Comparison of ENCODE assay signal across 15 cellular contexts in genomic region chr12:102876883-102877282, GRCh38. TPM values are rescaled to one million over a fixed set of nuclear protein-coding genes. Genes with fewer than 3 reads are reported as not detected.
A peak's percentile ranks its signal among the peaks of the same experiment; 100 is the strongest.
DNase-seq lines count a peak whose midpoint lies in the region; ATAC-seq and TF ChIP-seq lines count a peak whose summit lies in the region.
"Had no signal": no experiment of that assay in that cellular context is flagged by ENCODE, and none has a peak within 500 bp of the region (broad histone marks: within the 10 kb centered on the region; RNA-seq: fewer than 3 reads in every experiment).

No MANE protein-coding gene starts in this region.

- no peaks in the 10 kb centered on the region for H3K36me3 ChIP-seq in endodermal cell (ENCODE audit: control insufficient read depth, insufficient read depth, low read length)
- H3K36me3 ChIP-seq: ascending aorta, esophagus squamous epithelium, neutrophil had no signal

- no peaks in the 10 kb centered on the region for H3K4me1 ChIP-seq in endodermal cell (ENCODE audit: control insufficient read depth, insufficient read depth, low read length)
- H3K4me1 ChIP-seq: ascending aorta had no signal

- H3K4me3 Mint-ChIP-seq in endodermal cell: no peak overlapping the region

- H3K4me3 ChIP-seq in endodermal cell (ENCODE audit: low read length): no peak overlapping the region
- H3K4me3 ChIP-seq: ascending aorta, esophagus squamous epithelium, lung had no signal

- H3K9ac ChIP-seq in endodermal cell (ENCODE audit: extremely low read depth, low read length, poor library complexity, severe bottlenecking): no peak overlapping the region

- no peaks in the 10 kb centered on the region for H3K27me3 Mint-ChIP-seq in endodermal cell (ENCODE audit: insufficient read depth)

- peaks cover 7% of the 10 kb centered on the region for H3K27me3 ChIP-seq in endodermal cell (ENCODE audit: control insufficient read depth, insufficient read depth, low read length, poor library complexity, severe bottlenecking)
- H3K27me3 ChIP-seq: ascending aorta, neutrophil had no signal

- no peak overlapping the region for H3K27ac Mint-ChIP-seq in endodermal cell

- peak; percentile 50 for DNase-seq in COR-L47 (lab: John Stamatoyannopoulos, UW)
- peak; percentile 4 for DNase-seq in NCI-H510A (lab: John Stamatoyannopoulos, UW)
- DNase-seq in endodermal cell: peak; percentile 87
- no peak for DNase-seq in GM10248 (ENCODE audit: extremely low spot score)
- DNase-seq in OCI-M2 (lab: John Stamatoyannopoulos, UW; ENCODE audit: unreplicated experiment): no peak
- DNase-seq: cortex of kidney, esophagus squamous epithelium, hypothalamus had no signal

- no peaks in the 10 kb centered on the region for H3K36me3 Mint-ChIP-seq in endodermal cell (ENCODE audit: low read depth)

- no peaks in the 10 kb centered on the region for H3K4me1 Mint-ChIP-seq in endodermal cell

- no peaks in the 10 kb centered on the region for H3K9me3 ChIP-seq in endodermal cell (ENCODE audit: control insufficient read depth, low read length)
- H3K9me3 ChIP-seq: ascending aorta, esophagus squamous epithelium, neutrophil had no signal

- no peak overlapping the region for H3K27ac ChIP-seq in endodermal cell (ENCODE audit: low read depth, low read length)
- H3K27ac ChIP-seq: ascending aorta, esophagus squamous epithelium, neutrophil had no signal

- no peak for ATAC-seq in HG03025 (IDR thresholded peaks at IDR 0.05; ENCODE audit: low FRiP score, unreplicated experiment)
- no peak for ATAC-seq in HG03342 (IDR thresholded peaks at IDR 0.05; ENCODE audit: unreplicated experiment)

- TF ChIP-seq CTCF in GM12874 (IDR thresholded peaks at IDR 0.05; ENCODE audit: insufficient read depth, low read depth, low read length) (peak; percentile 24; the same call in 1 of the 2 replicates), endodermal cell (conservative IDR thresholded peaks at IDR 0.05) (peak; percentile 63), GM10248 (IDR thresholded peaks at IDR 0.05; ENCODE audit: control extremely low read depth, extremely low read depth, low read depth, missing control alignments) (no peak)

- 72 to 74% methylated on average over 3 to 6 of the region's 6 CpGs for WGBS in endodermal cell (ENCODE audit: insufficient coverage in 1 of 2, insufficient read length in 1 of 2), 2 experiments

- H3K9me3 Mint-ChIP-seq in endodermal cell: no peaks in the 10 kb centered on the region

- CTCF ChIA-PET in GM10248 (lab: Yijun Ruan, JAX): no interaction called here

- POLR2A ChIA-PET in GM10248 (lab: Yijun Ruan, JAX): no interaction called here

RNA-seq across cellular contexts. Expression of gene PAH, which starts 40.2 kb away (rescaled TPM):
- 1 to 10 TPM; 1.5 to 1.9 TPM for total RNA-seq in endodermal cell
- polyA plus RNA-seq in endodermal cell (2013, experiment 1 of 2): 0.07 TPM
- polyA plus RNA-seq in endodermal cell (2013, experiment 2 of 2): 0.25 TPM
- total RNA-seq: ascending aorta, esophagus squamous epithelium, HT1080 had no signal

Comparison
In these comparisons a context has a peak if more than half of its experiments do, and no peak if none do; other contexts are left out.
1. DNase-seq: peak in COR-L47 (single experiment), NCI-H510A (single experiment) and endodermal cell (single experiment); none in GM10248 (single experiment) and OCI-M2 (single experiment).